In genomic region chr6:54204921-54205511, GRCh38 we compare ENCODE assay signal across 24 cellular contexts.
DNase-seq lines count a peak whose midpoint lies in the region; ATAC-seq and TF ChIP-seq lines count a peak whose summit lies in the region.
"Had no signal": no experiment of that assay in that cellular context is flagged by ENCODE, and none has a peak within 500 bp of the region (broad histone marks: within the 10 kb centered on the region; RNA-seq: fewer than 3 reads in every experiment).

No MANE protein-coding gene starts in this region.

- H4K5ac ChIP-seq in mesendoderm (ENCODE audit: low read length) = no peak overlapping the region

- TF ChIP-seq CTCF in HCT116 (IDR thresholded peaks at IDR 0.05 in 2 of 3, conservative IDR thresholded peaks at IDR 0.05 in 1 of 3; ENCODE audit: borderline replicate concordance in 1 of 3, insufficient read depth in 1 of 3, low read depth in 2 of 3, low read length in 2 of 3) = no peak
- no peak for TF ChIP-seq CTCF in heart left ventricle (IDR thresholded peaks at IDR 0.05)
- no peak for TF ChIP-seq CTCF in type B pancreatic cell (conservative IDR thresholded peaks at IDR 0.05)

- H3K4me3 Mint-ChIP-seq in type B pancreatic cell = no peak overlapping the region
- H3K4me3 Mint-ChIP-seq: activated B cell treated with CpG ODN at 0.5 μM for 24 hours; activated naive CD8-positive, alpha-beta T cell treated with anti-CD3 and anti-CD28 coated beads, Interleukin-2, amount 50 U/mL, for 24 hours had no signal

- H3K27me3 ChIP-seq in HCT116 (ENCODE audit: insufficient read depth, low read length) = no peaks in the 10 kb centered on the region
- no peaks in the 10 kb centered on the region for H3K27me3 ChIP-seq in heart left ventricle
- no peaks in the 10 kb centered on the region for H3K27me3 ChIP-seq in mesendoderm (ENCODE audit: insufficient read depth, low read length, poor library complexity)
- H3K27me3 ChIP-seq: breast epithelium, colonic mucosa, spleen, thyroid gland had no signal

- no peak overlapping the region for H2BK15ac ChIP-seq in mesendoderm (replicated peaks; ENCODE audit: low read depth)

- H2AFZ ChIP-seq in HCT116 (ENCODE audit: low read depth, low read length, poor library complexity, severe bottlenecking) = peak overlapping the region; percentile 80

- H3K18ac ChIP-seq in mesendoderm (ENCODE audit: low read length) = no peak overlapping the region

- H3K4me1 ChIP-seq in HCT116 (ENCODE audit: control insufficient read depth in 1 of 2, insufficient read depth in 2 of 2, low read length in 2 of 2) = peaks cover 0 to 15% of the 10 kb centered on the region in 2 experiments; a peak in 1 of 4 replicates
- H3K4me1 ChIP-seq in heart left ventricle = peaks cover 0 to 35% (median 8%) of the 10 kb centered on the region in 12 donors
- H3K4me1 ChIP-seq in mesendoderm (ENCODE audit: control insufficient read depth, low read depth, low read length) = no peaks in the 10 kb centered on the region
- H3K4me1 ChIP-seq: breast epithelium, colonic mucosa, spleen, thyroid gland had no signal

- no peak overlapping the region for H2BK5ac ChIP-seq in mesendoderm (ENCODE audit: low read length)

- CTCF ChIA-PET in HCT116 (lab: Charles Lee) = no interaction called here

- H2AK5ac ChIP-seq in mesendoderm (ENCODE audit: low read length) = no peak overlapping the region

- intact Hi-C loops in HCT116 (cut with micrococcal nuclease) = no loop called here
- intact Hi-C loops in heart left ventricle (cut with DNase I) = no loop called here

- H3K9me3 ChIP-seq in HCT116 (ENCODE audit: control insufficient read depth in 1 of 2, insufficient read depth in 1 of 2, low read depth in 1 of 2, low read length in 2 of 2) (no peaks in the 10 kb centered on the region), heart left ventricle (no peaks in the 10 kb centered on the region)
- H3K9me3 ChIP-seq: breast epithelium, colonic mucosa, spleen, thyroid gland had no signal

- RAD21 ChIA-PET in HCT116 (lab: Charles Lee; ENCODE audit: low non-redundant PET in 1 of 2, low total read pairs in 2 of 2, uncharacterized antibody in 2 of 2, unreplicated experiment in 2 of 2) = no interaction called here

- no peak overlapping the region for H3K23ac ChIP-seq in mesendoderm (ENCODE audit: low read length)

- no peaks in the 10 kb centered on the region for H4K20me1 ChIP-seq in HCT116 (ENCODE audit: insufficient read depth)

- no peak overlapping the region for H4K8ac ChIP-seq in mesendoderm (ENCODE audit: low read depth, low read length)

- H3K4me3 ChIP-seq in HCT116 (replicated peaks in 1 of 2; ENCODE audit: low read depth in 1 of 2, low read length in 2 of 2) (no peak overlapping the region), heart left ventricle (no peak overlapping the region), mesendoderm (ENCODE audit: low read length) (no peak overlapping the region)
- H3K4me3 ChIP-seq: breast epithelium, colonic mucosa, spleen, thyroid gland had no signal

- H3K27ac ChIP-seq in HCT116 (ENCODE audit: low read depth, low read length) (no peak overlapping the region), heart left ventricle (peak overlapping the region; percentile 6 to 86 (median 72)), mesendoderm (ENCODE audit: low read depth, low read length) (no peak overlapping the region)
- H3K27ac ChIP-seq: breast epithelium, colonic mucosa, spleen, thyroid gland had no signal

- no peak overlapping the region for H3K4ac ChIP-seq in mesendoderm (ENCODE audit: low read depth, low read length)

- H3K27me3 Mint-ChIP-seq in type B pancreatic cell = no peaks in the 10 kb centered on the region
- H3K27me3 Mint-ChIP-seq: activated B cell treated with CpG ODN at 0.5 μM for 24 hours; activated naive CD8-positive, alpha-beta T cell treated with anti-CD3 and anti-CD28 coated beads, Interleukin-2, amount 50 U/mL, for 24 hours had no signal

- H3K56ac ChIP-seq in mesendoderm (ENCODE audit: low read length) = no peak overlapping the region

- H3K79me2 ChIP-seq in HCT116 (ENCODE audit: insufficient read depth, low read length) (no peaks in the 10 kb centered on the region), mesendoderm (ENCODE audit: control insufficient read depth, insufficient read depth, low read length) (no peaks in the 10 kb centered on the region)

- H3K36me3 ChIP-seq in HCT116 (ENCODE audit: control insufficient read depth in 1 of 2, insufficient read depth in 2 of 2, low read length in 2 of 2) (no peaks in the 10 kb centered on the region), heart left ventricle (peaks cover 0 to 4% (median 0%) of the 10 kb centered on the region in 9 donors), mesendoderm (ENCODE audit: control insufficient read depth, insufficient read depth, low read length) (no peaks in the 10 kb centered on the region)
- H3K36me3 ChIP-seq: breast epithelium, colonic mucosa, spleen, thyroid gland had no signal

- no peaks in the 10 kb centered on the region for H3K9me3 Mint-ChIP-seq in type B pancreatic cell
- H3K9me3 Mint-ChIP-seq: activated B cell treated with CpG ODN at 0.5 μM for 24 hours had no signal

- no peak for TF ChIP-seq RAD21 in HCT116 (IDR thresholded peaks at IDR 0.05; ENCODE audit: low read depth)

- H3K4me2 ChIP-seq in HCT116 (ENCODE audit: low read length) (no peak overlapping the region), mesendoderm (ENCODE audit: low read length) (no peak overlapping the region)

- H2BK120ac ChIP-seq in mesendoderm (ENCODE audit: low read depth, low read length) = no peak overlapping the region

- no peaks in the 10 kb centered on the region for H3K36me3 Mint-ChIP-seq in type B pancreatic cell

- ATAC-seq in HCT116 = no peak
- peak; percentile 90 to 95 (median 95) for ATAC-seq in heart left ventricle
- ATAC-seq: activated naive CD8-positive, alpha-beta T cell treated with anti-CD3 and anti-CD28 coated beads, Interleukin-2, amount 50 U/mL, for 24 hours; stimulated activated naive CD8-positive, alpha-beta T cell treated with anti-CD3 and anti-CD28 coated beads, Interleukin-15, Interleukin-2, amounts not matched to agents 100 U/mL and 50 U/mL, for 24 hours had no signal

- no peak overlapping the region for H3K9ac ChIP-seq in HCT116 (ENCODE audit: low read length)
- H3K9ac ChIP-seq in mesendoderm (ENCODE audit: low read length) = no peak overlapping the region

- H3K79me1 ChIP-seq in mesendoderm (ENCODE audit: low read length) = no peaks in the 10 kb centered on the region

- peaks cover 1% of the 10 kb centered on the region for H3K4me1 Mint-ChIP-seq in type B pancreatic cell (ENCODE audit: unreplicated experiment)

- no peaks in the 10 kb centered on the region for H3K9me2 ChIP-seq in HCT116 (ENCODE audit: insufficient read depth)

- POLR2A ChIA-PET in HCT116 (lab: Charles Lee) = no interaction called here

- 23 to 26% (median 25%) methylated on average over 2 of the region's 2 CpGs for WGBS in heart left ventricle, 4 donors
- no CpG with 5 or more reads among the region's 2 CpGs for WGBS in mesendoderm (ENCODE audit: extremely low coverage, insufficient coverage, low lambda C conversion rate)

- no peak for DNase-seq in HCT116 (ENCODE audit: low read depth, low spot score)
- peak; percentile 76 to 92 for DNase-seq in NCI-H526 (lab: John Stamatoyannopoulos, UW)
- DNase-seq in heart left ventricle = peak in 2 of 5 donors; percentile 33 to 58
- DNase-seq in mesendoderm = peak; percentile 54
- no peak for DNase-seq in hypothalamus (lab: John Stamatoyannopoulos, UW)
- no peak for DNase-seq in type B pancreatic cell (ENCODE audit: extremely low spot score, unreplicated experiment)
- DNase-seq in A172 (ENCODE audit: low spot score) = no peak
- no peak for DNase-seq in NCI-H2171 treated with DMSO at 0.1 percent for 48 hours (lab: John Stamatoyannopoulos, UW)
- DNase-seq: activated B cell treated with CpG ODN at 0.5 μM for 24 hours; activated CD4-positive, alpha-beta T cell treated with anti-CD3 and anti-CD28 coated beads, Interleukin-2, amount 50 U/mL, for 4 hours; activated CD8-positive, alpha-beta memory T cell treated with anti-CD3 and anti-CD28 coated beads, Interleukin-2, amount 50 U/mL, for 48 hours; activated naive CD8-positive, alpha-beta T cell treated with anti-CD3 and anti-CD28 coated beads, Interleukin-2, amount 50 U/mL, for 24 hours; colonic mucosa; HCEC 1CT; Karpas-422; NCI-H1048; NCI-H2029 treated with DMSO at 0.1 percent for 48 hours; RPMI8226; spleen; stimulated activated CD4-positive, alpha-beta T cell treated with anti-CD3 and anti-CD28 coated beads, Interleukin-4, amount 100 ng/mL, for 24 hours; stimulated activated naive CD8-positive, alpha-beta T cell treated with anti-CD3 and anti-CD28 coated beads, Interleukin-15, Interleukin-2, amounts not matched to agents 100 U/mL and 50 U/mL, for 24 hours; T1000; thyroid gland had no signal

- BruUV-seq in HCT116 (replicated peaks; lab: Mats Ljungman, UMichigan) = no TSS peak

- TF ChIP-seq POLR2A in HCT116 (IDR thresholded peaks at IDR 0.05; ENCODE audit: borderline replicate concordance, extremely low read depth, insufficient read depth, insufficient read length) (no peak), heart left ventricle (IDR thresholded peaks at IDR 0.05) (no peak)

- no peak overlapping the region for H3K27ac Mint-ChIP-seq in type B pancreatic cell
- H3K27ac Mint-ChIP-seq: activated B cell treated with CpG ODN at 0.5 μM for 24 hours; activated naive CD8-positive, alpha-beta T cell treated with anti-CD3 and anti-CD28 coated beads, Interleukin-2, amount 50 U/mL, for 24 hours had no signal

TF ChIP-seq in HCT116, 20 proteins besides CTCF, POLR2A, EP300 and RAD21:
- TF ChIP-seq EZH2 (IDR thresholded peaks at IDR 0.05) = no peak
TF ChIP-seq in HCT116: peak in this region for 0.

Comparison
In these comparisons a context has a peak if more than half of its experiments do, and no peak if none do; other contexts are left out.
1. DNase-seq: peak in NCI-H526 (2 of 2) and mesendoderm (single experiment); none in HCT116 (single experiment), hypothalamus (0 of 51), type B pancreatic cell (single experiment), A172 (single experiment) and NCI-H2171 treated with DMSO at 0.1 percent for 48 hours (single experiment).
2. H3K27ac ChIP-seq: peak in heart left ventricle (12 of 12); none in HCT116 (single experiment) and mesendoderm (single experiment).